11 cellular contexts compared by ENCODE assay signal in genomic region chr2:75592028-75592427, GRCh38. TPM values are rescaled to one million over a fixed set of nuclear protein-coding genes. Genes with fewer than 3 reads are reported as not detected.
DNase-seq lines count a peak whose midpoint lies in the region; ATAC-seq and TF ChIP-seq lines count a peak whose summit lies in the region.
"Had no signal": no experiment of that assay in that cellular context is flagged by ENCODE, and none has a peak within 500 bp of the region (broad histone marks: within the 10 kb centered on the region; RNA-seq: fewer than 3 reads in every experiment).

No MANE protein-coding gene starts in this region.

- no peak overlapping the region for H2AFZ ChIP-seq in PC-9

- no peaks in the 10 kb centered on the region for H3K27me3 ChIP-seq in PC-9 (ENCODE audit: insufficient read depth, low read depth)

- H3K79me2 ChIP-seq in PC-9 (ENCODE audit: low read depth) = no peaks in the 10 kb centered on the region

- no peaks in the 10 kb centered on the region; the same call in 1 of the 2 replicates for H3K9me2 ChIP-seq in PC-9 (ENCODE audit: insufficient read depth)

- DNase-seq in AG08395 (ENCODE audit: low spot score) (peak; percentile 55), GM12865 (ENCODE audit: low read depth) (peak; percentile 9), PC-9 (peak; percentile 65 to 99), foreskin fibroblast (peak; percentile 82 to 87), head of caudate nucleus (no peak), coronary artery (ENCODE audit: low spot score) (no peak), posterior vena cava (ENCODE audit: low spot score) (no peak)
- DNase-seq: COR-L47, dermis blood vessel endothelial cell had no signal

- POLR2A ChIA-PET in PC-9 (lab: Charles Lee; ENCODE audit: unreplicated experiment) = interaction anchor here (0.7 kb wide), 1 partner anchor 14 kb away, joined by 3 read pairs; no protein-coding TSS in a partner anchor

- no peak for ATAC-seq in HG03460 (IDR thresholded peaks at IDR 0.05; ENCODE audit: unreplicated experiment)

- H3K27ac ChIP-seq in PC-9 = peak overlapping the region; percentile 84
- H3K27ac ChIP-seq in coronary artery = no peak overlapping the region
- H3K27ac ChIP-seq: HL-60 had no signal

- BruUV-seq in PC-9 (replicated peaks; lab: Mats Ljungman, UMichigan) = no TSS peak

- no peaks in the 10 kb centered on the region for H4K20me1 ChIP-seq in PC-9 (ENCODE audit: insufficient read depth)

- peaks cover 42% of the 10 kb centered on the region for H3F3A ChIP-seq in PC-9 (ENCODE audit: insufficient read depth, low read depth)

- intact Hi-C loops in PC-9 (cut with micrococcal nuclease; ENCODE audit: unreplicated experiment) (loop anchor here (2.0 kb wide), 2 partner anchors 15 to 31 kb away; partner anchors contain the start of gene EVA1A), head of caudate nucleus (cut with DNase I) (no loop called here), posterior vena cava (cut with DNase I) (no loop called here)

- H3K36me3 ChIP-seq in PC-9 (ENCODE audit: low read depth) = no peaks in the 10 kb centered on the region

- H3K4me2 ChIP-seq in PC-9 = peak overlapping the region; percentile 58

- H3K4me1 ChIP-seq in PC-9 (replicated peaks; ENCODE audit: insufficient read depth) = peaks cover 59% of the 10 kb centered on the region

- no peak overlapping the region for H3K4me3 ChIP-seq in GM12865 (ENCODE audit: low read depth, low read length)
- no peak overlapping the region for H3K4me3 ChIP-seq in PC-9
- no peak overlapping the region for H3K4me3 ChIP-seq in foreskin fibroblast (ENCODE audit: low read depth in 1 of 2, low read length in 2 of 2)
- no peak overlapping the region for H3K4me3 ChIP-seq in coronary artery

- TF ChIP-seq CTCF in GM12865 (IDR thresholded peaks at IDR 0.05; ENCODE audit: insufficient read depth, low read depth, low read length, missing control alignments) (no peak), PC-9 (conservative IDR thresholded peaks at IDR 0.05) (no peak), foreskin fibroblast (IDR thresholded peaks at IDR 0.05; ENCODE audit: low read depth, low read length) (no peak), coronary artery (IDR thresholded peaks at IDR 0.05) (no peak)

- CTCF ChIA-PET in PC-9 (lab: Charles Lee) = interaction anchor here (1.4 to 1.9 kb wide), 2 partner anchors 15 to 17 kb away, joined by 4 to 6 read pairs; no protein-coding TSS in a partner anchor

- H3K9me3 ChIP-seq in PC-9 (ENCODE audit: insufficient read depth, low read depth) = no peaks in the 10 kb centered on the region

RNA-seq across cellular contexts. Expression of gene EVA1A, which starts 31.3 kb away (rescaled TPM):
- total RNA-seq in PC-9 (2021) = 10.8 and 18.2 TPM in 2 replicates
- 1 to 10 TPM in 1 of 2 donors, under 1 TPM in 1; 0.56 to 1.1 TPM for total RNA-seq in posterior vena cava

RNA-seq across cellular contexts. Expression of gene MRPL19, which starts 54.6 kb away (rescaled TPM):
- total RNA-seq in PC-9 (2021) (46.5 and 51.0 TPM in 2 replicates), posterior vena cava (10 to 100 TPM; 42.7 to 43.5 TPM)

Comparison
In these comparisons a context has a peak if more than half of its experiments do, and no peak if none do; other contexts are left out.
1. DNase-seq: peak in AG08395 (single experiment), GM12865 (single experiment), PC-9 (2 of 2) and foreskin fibroblast (2 of 2); none in head of caudate nucleus (0 of 42), coronary artery (single experiment) and posterior vena cava (single experiment).